2 cellular contexts compared by ENCODE assay signal in genomic region chr1:173749137-173749536, GRCh38.
TF ChIP-seq lines count a peak whose summit lies in the region.

No MANE protein-coding gene starts in this region.

TF ChIP-seq in A549, 52 proteins besides CTCF, POLR2A, EP300 and RAD21 (continued from another document):
- no peak for TF ChIP-seq MAFK (IDR thresholded peaks at IDR 0.05; ENCODE audit: partially characterized antibody)
- TF ChIP-seq TFCP2L1 (CRISPR knock-in tag; IDR thresholded peaks at IDR 0.05), result no peak
- TF ChIP-seq HOXB5 (CRISPR knock-in tag; IDR thresholded peaks at IDR 0.05), result no peak
- no peak for TF ChIP-seq HOXB13 (CRISPR knock-in tag; IDR thresholded peaks at IDR 0.05; ENCODE audit: low read depth)
- no peak for TF ChIP-seq HES2 (IDR thresholded peaks at IDR 0.05)
- TF ChIP-seq TP53 (CRISPR knock-in tag; IDR thresholded peaks at IDR 0.05), result no peak
- TF ChIP-seq REST (IDR thresholded peaks at IDR 0.05), result no peak
- TF ChIP-seq KDM1A (IDR thresholded peaks at IDR 0.05; ENCODE audit: low read depth), result no peak
- TF ChIP-seq SREBF2 (IDR thresholded peaks at IDR 0.05), result no peak
- no peak for TF ChIP-seq GATA3 (IDR thresholded peaks at IDR 0.05; ENCODE audit: borderline replicate concordance)
- no peak for TF ChIP-seq RARB (CRISPR knock-in tag; IDR thresholded peaks at IDR 0.05)
- no peak for TF ChIP-seq JUNB (IDR thresholded peaks at IDR 0.05)
- no peak for TF ChIP-seq JUN (IDR thresholded peaks at IDR 0.05)
- no peak for TF ChIP-seq CHD4 (IDR thresholded peaks at IDR 0.05; ENCODE audit: borderline replicate concordance)
- TF ChIP-seq CBX2 (IDR thresholded peaks at IDR 0.05; ENCODE audit: borderline replicate concordance, low read depth), result no peak
- TF ChIP-seq USF2 (IDR thresholded peaks at IDR 0.05), result no peak
TF ChIP-seq in A549: peak in this region for 0.

TF ChIP-seq in GM23338, 12 proteins besides CTCF, POLR2A, EP300 and RAD21 (continued from another document):
- no peak for TF ChIP-seq REST (IDR thresholded peaks at IDR 0.05; ENCODE audit: unreplicated experiment)
TF ChIP-seq in GM23338: peak in this region for 0.
